Comparison of ENCODE assay signal across 1 cellular context in genomic region chr16:84819644-84820304, GRCh38.
A peak's percentile ranks its signal among the peaks of the same experiment; 100 is the strongest.
TF ChIP-seq lines count a peak whose summit lies in the region.

Gene CRISPLD2 (plus strand): TSS chr16:84819985. CDS start chr16:84838496, 18,511 bp downstream.

TF ChIP-seq in HepG2, 621 proteins besides CTCF, POLR2A, EP300 and RAD21 (continued from another document and continues in another):
- TF ChIP-seq PAXIP1 (CRISPR knock-in tag; conservative IDR thresholded peaks at IDR 0.05), result peak; percentile 33; the same call in 1 of the 2 replicates
- no peak for TF ChIP-seq GABPA (IDR thresholded peaks at IDR 0.05; ENCODE audit: low read depth, low read length)
- TF ChIP-seq GABPA (CRISPR knock-in tag; IDR thresholded peaks at IDR 0.05; ENCODE audit: low read depth), result no peak
- TF ChIP-seq ZFP90 (CRISPR knock-in tag; IDR thresholded peaks at IDR 0.05; ENCODE audit: borderline replicate concordance), result peak; percentile 71; the same call in 1 of the 2 replicates
- TF ChIP-seq, protein P1, sequence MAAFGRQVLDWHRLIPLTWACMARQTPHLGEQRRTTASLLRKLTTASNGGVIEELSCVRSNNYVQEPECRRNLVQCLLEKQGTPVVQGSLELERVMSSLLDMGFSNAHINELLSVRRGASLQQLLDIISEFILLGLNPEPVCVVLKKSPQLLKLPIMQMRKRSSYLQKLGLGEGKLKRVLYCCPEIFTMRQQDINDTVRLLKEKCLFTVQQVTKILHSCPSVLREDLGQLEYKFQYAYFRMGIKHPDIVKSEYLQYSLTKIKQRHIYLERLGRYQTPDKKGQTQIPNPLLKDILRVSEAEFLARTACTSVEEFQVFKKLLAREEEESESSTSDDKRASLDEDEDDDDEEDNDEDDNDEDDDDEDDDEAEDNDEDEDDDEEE (CRISPR knock-in tag; IDR thresholded peaks at IDR 0.05), result peak; percentile 57; the same call in 1 of the 2 replicates
- TF ChIP-seq HES4 (CRISPR knock-in tag; IDR thresholded peaks at IDR 0.05; ENCODE audit: borderline replicate concordance), result peak; percentile 25; the same call in 1 of the 2 replicates
- no peak for TF ChIP-seq ZBTB43 (CRISPR knock-in tag; conservative IDR thresholded peaks at IDR 0.05)
- TF ChIP-seq TCF7L2 (IDR thresholded peaks at IDR 0.05; ENCODE audit: low read depth, low read length), result no peak
- 0 out of 2 replicates have a peak, but pooled peaks have one; percentile 43 for TF ChIP-seq MTA1 (CRISPR knock-in tag; IDR thresholded peaks at IDR 0.05; ENCODE audit: borderline replicate concordance)
- TF ChIP-seq ZNF260 (CRISPR knock-in tag; IDR thresholded peaks at IDR 0.05; ENCODE audit: borderline replicate concordance, low read depth), result no peak
- 0 out of 2 replicates have a peak, but pooled peaks have one; percentile 23 for TF ChIP-seq ZNF205 (CRISPR knock-in tag; IDR thresholded peaks at IDR 0.05)
- peak; percentile 60 for TF ChIP-seq SP5 (CRISPR knock-in tag; IDR thresholded peaks at IDR 0.05; ENCODE audit: borderline replicate concordance, low read depth)
- TF ChIP-seq ZNF292 (CRISPR knock-in tag; IDR thresholded peaks at IDR 0.05; ENCODE audit: borderline replicate concordance, low read depth), result no peak
- peak; percentile 70; the same call in 1 of the 2 replicates for TF ChIP-seq ZNF225 (CRISPR knock-in tag; IDR thresholded peaks at IDR 0.05)
- TF ChIP-seq XRCC5 (optimal IDR thresholded peaks at IDR 0.05; ENCODE audit: low read length), result peak; percentile 83
- TF ChIP-seq ZNF512 (CRISPR knock-in tag; IDR thresholded peaks at IDR 0.05), result no peak
- no peak; the same call in 1 of the 2 replicates for TF ChIP-seq ZNF513 (CRISPR knock-in tag; conservative IDR thresholded peaks at IDR 0.05)
- no peak for TF ChIP-seq SP1 (IDR thresholded peaks at IDR 0.05)
- TF ChIP-seq SP1 (CRISPR knock-in tag; IDR thresholded peaks at IDR 0.05), result peak; percentile 80
- TF ChIP-seq CC2D1A (CRISPR knock-in tag; IDR thresholded peaks at IDR 0.05), result 0 out of 2 replicates have a peak, but pooled peaks have one; percentile 3
- TF ChIP-seq RBFOX2 (IDR thresholded peaks at IDR 0.05; ENCODE audit: low read depth, low read length), result peak; percentile 74
- TF ChIP-seq, protein P2, sequence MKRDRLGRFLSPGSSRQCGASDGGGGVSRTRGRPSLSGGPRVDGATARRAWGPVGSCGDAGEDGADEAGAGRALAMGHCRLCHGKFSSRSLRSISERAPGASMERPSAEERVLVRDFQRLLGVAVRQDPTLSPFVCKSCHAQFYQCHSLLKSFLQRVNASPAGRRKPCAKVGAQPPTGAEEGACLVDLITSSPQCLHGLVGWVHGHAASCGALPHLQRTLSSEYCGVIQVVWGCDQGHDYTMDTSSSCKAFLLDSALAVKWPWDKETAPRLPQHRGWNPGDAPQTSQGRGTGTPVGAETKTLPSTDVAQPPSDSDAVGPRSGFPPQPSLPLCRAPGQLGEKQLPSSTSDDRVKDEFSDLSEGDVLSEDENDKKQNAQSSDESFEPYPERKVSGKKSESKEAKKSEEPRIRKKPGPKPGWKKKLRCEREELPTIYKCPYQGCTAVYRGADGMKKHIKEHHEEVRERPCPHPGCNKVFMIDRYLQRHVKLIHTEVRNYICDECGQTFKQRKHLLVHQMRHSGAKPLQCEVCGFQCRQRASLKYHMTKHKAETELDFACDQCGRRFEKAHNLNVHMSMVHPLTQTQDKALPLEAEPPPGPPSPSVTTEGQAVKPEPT (CRISPR knock-in tag; IDR thresholded peaks at IDR 0.05; ENCODE audit: low read depth), result no peak; the same call in 1 of the 2 replicates
- no peak for TF ChIP-seq MAF1 (CRISPR knock-in tag; IDR thresholded peaks at IDR 0.05; ENCODE audit: borderline replicate concordance)
- no peak for TF ChIP-seq MYNN (CRISPR knock-in tag; IDR thresholded peaks at IDR 0.05; ENCODE audit: low read depth)
- no peak for TF ChIP-seq ZNF549 (CRISPR knock-in tag; IDR thresholded peaks at IDR 0.05)
- no peak for TF ChIP-seq ZSCAN9 (CRISPR knock-in tag; IDR thresholded peaks at IDR 0.05; ENCODE audit: borderline replicate concordance)
- TF ChIP-seq, protein P3, sequence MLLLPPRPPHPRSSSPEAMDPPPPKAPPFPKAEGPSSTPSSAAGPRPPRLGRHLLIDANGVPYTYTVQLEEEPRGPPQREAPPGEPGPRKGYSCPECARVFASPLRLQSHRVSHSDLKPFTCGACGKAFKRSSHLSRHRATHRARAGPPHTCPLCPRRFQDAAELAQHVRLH (CRISPR knock-in tag; IDR thresholded peaks at IDR 0.05; ENCODE audit: borderline replicate concordance, low read depth), result no peak
- no peak for TF ChIP-seq ZNF224 (CRISPR knock-in tag; IDR thresholded peaks at IDR 0.05)
- TF ChIP-seq PPARG (CRISPR knock-in tag; conservative IDR thresholded peaks at IDR 0.05), result no peak
- TF ChIP-seq MED13 (CRISPR knock-in tag; IDR thresholded peaks at IDR 0.05), result no peak
- no peak for TF ChIP-seq MIXL1 (CRISPR knock-in tag; IDR thresholded peaks at IDR 0.05)
- no peak for TF ChIP-seq TAF15 (IDR thresholded peaks at IDR 0.05; ENCODE audit: low read depth, low read length, poor library complexity, severe bottlenecking)
- no peak for TF ChIP-seq STAT5B (CRISPR knock-in tag; IDR thresholded peaks at IDR 0.05)
- TF ChIP-seq SRSF1 (optimal IDR thresholded peaks at IDR 0.05; ENCODE audit: low read depth, low read length), result no peak
- TF ChIP-seq MAZ (IDR thresholded peaks at IDR 0.05; ENCODE audit: borderline replicate concordance, low read depth, low read length), result peak; percentile 67; the same call in 1 of the 2 replicates
- peak; percentile 54; the same call in 1 of the 2 replicates for TF ChIP-seq MAZ (CRISPR knock-in tag; IDR thresholded peaks at IDR 0.05; ENCODE audit: low read depth)
- no peak for TF ChIP-seq PAF1 (CRISPR knock-in tag; IDR thresholded peaks at IDR 0.05)
- TF ChIP-seq ZSCAN5A (CRISPR knock-in tag; IDR thresholded peaks at IDR 0.05; ENCODE audit: borderline replicate concordance), result no peak
- no peak for TF ChIP-seq ZNF230 (CRISPR knock-in tag; IDR thresholded peaks at IDR 0.05)
- no peak for TF ChIP-seq BCL6 (CRISPR knock-in tag; IDR thresholded peaks at IDR 0.05)
- 0 out of 2 replicates have a peak, but pooled peaks have one; percentile 37 for TF ChIP-seq BRD4 (CRISPR knock-in tag; IDR thresholded peaks at IDR 0.05)
- peak; percentile 21; the same call in 1 of the 2 replicates for TF ChIP-seq ERF (CRISPR knock-in tag; IDR thresholded peaks at IDR 0.05)
- TF ChIP-seq, protein P4, sequence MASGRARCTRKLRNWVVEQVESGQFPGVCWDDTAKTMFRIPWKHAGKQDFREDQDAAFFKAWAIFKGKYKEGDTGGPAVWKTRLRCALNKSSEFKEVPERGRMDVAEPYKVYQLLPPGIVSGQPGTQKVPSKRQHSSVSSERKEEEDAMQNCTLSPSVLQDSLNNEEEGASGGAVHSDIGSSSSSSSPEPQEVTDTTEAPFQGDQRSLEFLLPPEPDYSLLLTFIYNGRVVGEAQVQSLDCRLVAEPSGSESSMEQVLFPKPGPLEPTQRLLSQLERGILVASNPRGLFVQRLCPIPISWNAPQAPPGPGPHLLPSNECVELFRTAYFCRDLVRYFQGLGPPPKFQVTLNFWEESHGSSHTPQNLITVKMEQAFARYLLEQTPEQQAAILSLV (CRISPR knock-in tag; IDR thresholded peaks at IDR 0.05; ENCODE audit: borderline replicate concordance), result peak; percentile 31; the same call in 1 of the 2 replicates
- TF ChIP-seq, protein P5, sequence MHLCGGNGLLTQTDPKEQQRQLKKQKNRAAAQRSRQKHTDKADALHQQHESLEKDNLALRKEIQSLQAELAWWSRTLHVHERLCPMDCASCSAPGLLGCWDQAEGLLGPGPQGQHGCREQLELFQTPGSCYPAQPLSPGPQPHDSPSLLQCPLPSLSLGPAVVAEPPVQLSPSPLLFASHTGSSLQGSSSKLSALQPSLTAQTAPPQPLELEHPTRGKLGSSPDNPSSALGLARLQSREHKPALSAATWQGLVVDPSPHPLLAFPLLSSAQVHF (CRISPR knock-in tag; IDR thresholded peaks at IDR 0.05), result no peak
- no peak for TF ChIP-seq TRAFD1 (CRISPR knock-in tag; IDR thresholded peaks at IDR 0.05; ENCODE audit: borderline replicate concordance)
- TF ChIP-seq CREB3 (CRISPR knock-in tag; IDR thresholded peaks at IDR 0.05), result 0 out of 2 replicates have a peak, but pooled peaks have one; percentile 39
